In genomic region chr20:20713244-20713765, GRCh38 we compare ENCODE assay signal across 8 cellular contexts. TPM values are rescaled to one million over a fixed set of nuclear protein-coding genes. Genes with fewer than 3 reads are reported as not detected.
DNase-seq lines count a peak whose midpoint lies in the region; ATAC-seq and TF ChIP-seq lines count a peak whose summit lies in the region.

No MANE protein-coding gene starts in this region.

- peaks cover 26% of the 10 kb centered on the region for H3K4me1 Mint-ChIP-seq in activated CD4-positive, alpha-beta T cell treated with anti-CD3 and anti-CD28 coated beads for 36 hours
- H3K4me1 Mint-ChIP-seq in activated naive CD4-positive, alpha-beta T cell treated with anti-CD3 and anti-CD28 coated beads, Interleukin-2, amount 50 U/mL, for 24 hours: peaks cover 35% of the 10 kb centered on the region

- POLR2A ChIA-PET in activated CD4-positive, alpha-beta T cell treated with anti-CD3 and anti-CD28 coated beads for 36 hours (lab: Charles Lee): interaction anchor here (0.9 kb wide), 1 partner anchor 661 kb away, joined by 3 read pairs; the partner anchor contains the start of genes CFAP61 and CRNKL1

- peak overlapping the region; percentile 95 for H3K27ac Mint-ChIP-seq in activated CD4-positive, alpha-beta T cell treated with anti-CD3 and anti-CD28 coated beads for 36 hours
- H3K27ac Mint-ChIP-seq in activated naive CD4-positive, alpha-beta T cell treated with anti-CD3 and anti-CD28 coated beads, Interleukin-2, amount 50 U/mL, for 24 hours: peak overlapping the region; percentile 92

- H3K36me3 Mint-ChIP-seq in activated CD4-positive, alpha-beta T cell treated with anti-CD3 and anti-CD28 coated beads for 36 hours (ENCODE audit: low read depth): peaks cover 7% of the 10 kb centered on the region
- peaks cover 3% of the 10 kb centered on the region for H3K36me3 Mint-ChIP-seq in activated naive CD4-positive, alpha-beta T cell treated with anti-CD3 and anti-CD28 coated beads, Interleukin-2, amount 50 U/mL, for 24 hours

- H3K4me1 ChIP-seq in stomach: peaks cover 10 to 41% (median 30%) of the 10 kb centered on the region in 4 donors

- no peak for ATAC-seq in activated CD4-positive, alpha-beta T cell treated with anti-CD3 and anti-CD28 coated beads for 36 hours
- ATAC-seq in GM18867 (IDR thresholded peaks at IDR 0.05; ENCODE audit: unreplicated experiment): no peak

- DNase-seq in activated CD4-positive, alpha-beta T cell treated with anti-CD3 and anti-CD28 coated beads for 36 hours: peak; percentile 23
- DNase-seq in activated CD4-positive, alpha-beta T cell treated with anti-CD3 and anti-CD28 coated beads, Interleukin-2, amount 50 U/mL, for 4 hours: no peak
- DNase-seq in stomach: no peak
- DNase-seq in LoVo (ENCODE audit: low spot score): no peak
- DNase-seq in NCI-H1417 (lab: John Stamatoyannopoulos, UW): no peak

- no peak for TF ChIP-seq CTCF in stomach (IDR thresholded peaks at IDR 0.05)

- H3K36me3 ChIP-seq in stomach: no peaks in the 10 kb centered on the region

- TF ChIP-seq EP300 in stomach (IDR thresholded peaks at IDR 0.05): no peak

- peaks cover 3% of the 10 kb centered on the region for H3K9me3 Mint-ChIP-seq in activated CD4-positive, alpha-beta T cell treated with anti-CD3 and anti-CD28 coated beads for 36 hours (ENCODE audit: low read depth)
- H3K9me3 Mint-ChIP-seq in activated naive CD4-positive, alpha-beta T cell treated with anti-CD3 and anti-CD28 coated beads, Interleukin-2, amount 50 U/mL, for 24 hours: no peaks in the 10 kb centered on the region

- H3K27me3 ChIP-seq in stomach: no peaks in the 10 kb centered on the region

- H3K4me3 Mint-ChIP-seq in activated CD4-positive, alpha-beta T cell treated with anti-CD3 and anti-CD28 coated beads for 36 hours: peak overlapping the region; percentile 90
- peak overlapping the region; percentile 91 for H3K4me3 Mint-ChIP-seq in activated naive CD4-positive, alpha-beta T cell treated with anti-CD3 and anti-CD28 coated beads, Interleukin-2, amount 50 U/mL, for 24 hours

- peak overlapping the region; percentile 93 to 98 (median 95) for H3K27ac ChIP-seq in stomach

- H3K9me3 ChIP-seq in iPS-18c (ENCODE audit: control insufficient read depth, insufficient read depth, low read length) (no peaks in the 10 kb centered on the region), stomach (no peaks in the 10 kb centered on the region)

- no peak for TF ChIP-seq POLR2A in stomach (IDR thresholded peaks at IDR 0.05)

- intact Hi-C loops in activated CD4-positive, alpha-beta T cell treated with anti-CD3 and anti-CD28 coated beads for 36 hours (cut with DNase I, micrococcal nuclease): loop anchor here (2.0 to 10.0 kb wide), 4 partner anchors 51 to 1919 kb away; partner anchors contain the start of genes CFAP61 (in 1 of the 2), CRNKL1 (in 1 of the 2) and INSM1 (in 1 of the 2)
- intact Hi-C loops in stomach (cut with DNase I; ENCODE audit: low total_unique reads): no loop called here

- WGBS in stomach, 5 donors: 42 to 51% (median 49%) methylated on average over 15 of the region's 15 CpGs

- CTCF ChIA-PET in activated CD4-positive, alpha-beta T cell treated with anti-CD3 and anti-CD28 coated beads for 36 hours (lab: Charles Lee): interaction anchor here (0.6 to 1.2 kb wide), 2 partner anchors 16 to 222 kb away, joined by 3 to 4 read pairs; no protein-coding TSS in a partner anchor

- peaks cover 2% of the 10 kb centered on the region for H3K27me3 Mint-ChIP-seq in activated CD4-positive, alpha-beta T cell treated with anti-CD3 and anti-CD28 coated beads for 36 hours
- no peaks in the 10 kb centered on the region for H3K27me3 Mint-ChIP-seq in activated naive CD4-positive, alpha-beta T cell treated with anti-CD3 and anti-CD28 coated beads, Interleukin-2, amount 50 U/mL, for 24 hours

- H3K4me3 ChIP-seq in iPS-18c (ENCODE audit: insufficient read depth, low read depth, low read length) (peak overlapping the region; percentile 78; the same call in 1 of the 2 replicates), stomach (peak overlapping the region; percentile 76 to 99 (median 96))

RNA-seq across cellular contexts. Expression of gene RALGAPA2, which starts 0.9 kb away (rescaled TPM):
- total RNA-seq in activated CD4-positive, alpha-beta T cell treated with anti-CD3 and anti-CD28 coated beads for 36 hours: 10 to 100 TPM; 20.2 to 26.4 TPM
- 100 to 1,000 TPM in 2 of 5 donors, 10 to 100 TPM in 3; 37.1 to 159 (median 71.2) TPM for total RNA-seq in stomach
- 10 to 100 TPM in 1 of 3 donors, 1 to 10 TPM in 2; 4.3 to 12.1 (median 8.6) TPM for polyA plus RNA-seq in stomach
